Comparison of ENCODE assay signal across 8 cellular contexts in genomic region chr9:127937046-127937382, GRCh38. TPM values are rescaled to one million over a fixed set of nuclear protein-coding genes. Genes with fewer than 3 reads are reported as not detected.
DNase-seq lines count a peak whose midpoint lies in the region; ATAC-seq and TF ChIP-seq lines count a peak whose summit lies in the region.

No MANE protein-coding gene starts in this region.

- H3K4me1 ChIP-seq in right cardiac atrium (ENCODE audit: control insufficient read depth, insufficient read depth, low read length) (peaks cover 9% of the 10 kb centered on the region), spleen (peaks cover 19 to 64% (median 40%) of the 10 kb centered on the region in 6 donors)

- no peak for TF ChIP-seq POLR2A in spleen (IDR thresholded peaks at IDR 0.05)

- no peak for ATAC-seq in right cardiac atrium
- no peak for ATAC-seq in GM21381 (IDR thresholded peaks at IDR 0.05; ENCODE audit: unreplicated experiment)

- TF ChIP-seq CTCF in HFF-Myc (IDR thresholded peaks at IDR 0.05; ENCODE audit: low read depth, low read length, missing control alignments) (no peak), WI38 (IDR thresholded peaks at IDR 0.05; ENCODE audit: low read depth, low read length) (no peak), spleen (IDR thresholded peaks at IDR 0.05 in 8 of 11, conservative IDR thresholded peaks at IDR 0.05 in 3 of 11) (no peak)

- DNase-seq in HFF-Myc (ENCODE audit: extremely low read depth, low read depth) (no peak), right cardiac atrium (no peak), spleen (no peak), amygdala (lab: John Stamatoyannopoulos, UW) (no peak), NCI-H146 (lab: John Stamatoyannopoulos, UW) (no peak), COR-L47 (lab: John Stamatoyannopoulos, UW) (no peak)

- intact Hi-C loops in right cardiac atrium (cut with DNase I) (no loop called here), spleen (cut with DNase I; ENCODE audit: low total_unique reads) (no loop called here)

- peak overlapping the region; percentile 96 for H3K4me3 ChIP-seq in HFF-Myc (replicated peaks; ENCODE audit: low read depth, low read length)
- peak overlapping the region; percentile 90 for H3K4me3 ChIP-seq in WI38 (ENCODE audit: low read depth, low read length)
- peak overlapping the region; percentile 56 for H3K4me3 ChIP-seq in right cardiac atrium (ENCODE audit: low read length)
- peak overlapping the region; percentile 61 to 92 (median 68) for H3K4me3 ChIP-seq in spleen

- H3K36me3 ChIP-seq in spleen: peaks cover 0 to 48% (median 5%) of the 10 kb centered on the region in 6 donors

- H3K27ac ChIP-seq in right cardiac atrium (ENCODE audit: low read length) (no peak overlapping the region), spleen (peak overlapping the region; percentile 16 to 90 (median 75))

- no peaks in the 10 kb centered on the region for H3K27me3 ChIP-seq in right cardiac atrium (ENCODE audit: control insufficient read depth, insufficient read depth)
- H3K27me3 ChIP-seq in spleen (replicated peaks in 1 of 7): no peaks in the 10 kb centered on the region

- 15% methylated on average over 6 of the region's 6 CpGs for WGBS in right cardiac atrium
- whole genome bisulfite sequencing in spleen, 5 donors: 12 to 19% (median 13%) methylated on average over 6 of the region's 6 CpGs

- H3K9me3 ChIP-seq in right cardiac atrium (ENCODE audit: control insufficient read depth, low read length): no peaks in the 10 kb centered on the region
- H3K9me3 ChIP-seq in spleen: no peaks in the 10 kb centered on the region

RNA-seq across cellular contexts. Expression of gene DPM2, which starts 0.6 kb away (rescaled TPM):
- total RNA-seq in right cardiac atrium: 10 to 100 TPM; 13.6 to 20.0 (median 16.0) TPM
- polyA plus RNA-seq in right cardiac atrium: 16.4 TPM
- total RNA-seq in spleen: 10 to 100 TPM; 19.5 to 31.3 (median 25.2) TPM
- polyA plus RNA-seq in spleen: 10 to 100 TPM; 23.6 to 33.8 (median 28.1) TPM

RNA-seq across cellular contexts. Expression of gene PIP5KL1, which starts 6.4 kb away (rescaled TPM):
- total RNA-seq in right cardiac atrium (1 to 10 TPM in 1 of 4 donors, under 1 TPM in 1, not detected in 2; 0.29 to 1.3 TPM), spleen (1 to 10 TPM in 2 of 7 donors, under 1 TPM in 3, not detected in 2; 0.46 to 3.6 (median 0.94) TPM)
- polyA plus RNA-seq in right cardiac atrium (0.29 TPM), spleen (under 1 TPM; 0.13 to 0.51 (median 0.42) TPM)

RNA-seq across cellular contexts. Expression of gene ST6GALNAC4, which starts 20.2 kb away (rescaled TPM):
- total RNA-seq in right cardiac atrium: 10 to 100 TPM; 26.3 to 36.7 (median 32.3) TPM
- 24.3 TPM for polyA plus RNA-seq in right cardiac atrium
- total RNA-seq in spleen: 10 to 100 TPM; 48.6 to 92.8 (median 65.8) TPM
- polyA plus RNA-seq in spleen: 10 to 100 TPM; 16.0 to 36.7 (median 19.5) TPM

RNA-seq across cellular contexts. Expression of gene ST6GALNAC6, which starts 37.6 kb away (rescaled TPM):
- 10 to 100 TPM; 60.1 to 73.7 (median 65.2) TPM for total RNA-seq in right cardiac atrium
- polyA plus RNA-seq in right cardiac atrium: 55.9 TPM
- total RNA-seq in spleen: 100 to 1,000 TPM in 1 of 7 donors, 10 to 100 TPM in 6; 62.5 to 118 (median 75.9) TPM
- polyA plus RNA-seq in spleen: 10 to 100 TPM; 29.0 to 68.0 (median 31.7) TPM

RNA-seq across cellular contexts. Expression of gene EEIG1, which starts 43.8 kb away (rescaled TPM):
- total RNA-seq in right cardiac atrium (10 to 100 TPM; 23.1 to 35.1 (median 31.6) TPM), spleen (100 to 1,000 TPM in 1 of 7 donors, 10 to 100 TPM in 6; 27.3 to 102 (median 72.8) TPM)
- polyA plus RNA-seq in right cardiac atrium (12.7 TPM), spleen (10 to 100 TPM; 28.6 to 39.6 (median 29.0) TPM)
